8 cellular contexts compared by ENCODE assay signal in the genomic region with DNA sequence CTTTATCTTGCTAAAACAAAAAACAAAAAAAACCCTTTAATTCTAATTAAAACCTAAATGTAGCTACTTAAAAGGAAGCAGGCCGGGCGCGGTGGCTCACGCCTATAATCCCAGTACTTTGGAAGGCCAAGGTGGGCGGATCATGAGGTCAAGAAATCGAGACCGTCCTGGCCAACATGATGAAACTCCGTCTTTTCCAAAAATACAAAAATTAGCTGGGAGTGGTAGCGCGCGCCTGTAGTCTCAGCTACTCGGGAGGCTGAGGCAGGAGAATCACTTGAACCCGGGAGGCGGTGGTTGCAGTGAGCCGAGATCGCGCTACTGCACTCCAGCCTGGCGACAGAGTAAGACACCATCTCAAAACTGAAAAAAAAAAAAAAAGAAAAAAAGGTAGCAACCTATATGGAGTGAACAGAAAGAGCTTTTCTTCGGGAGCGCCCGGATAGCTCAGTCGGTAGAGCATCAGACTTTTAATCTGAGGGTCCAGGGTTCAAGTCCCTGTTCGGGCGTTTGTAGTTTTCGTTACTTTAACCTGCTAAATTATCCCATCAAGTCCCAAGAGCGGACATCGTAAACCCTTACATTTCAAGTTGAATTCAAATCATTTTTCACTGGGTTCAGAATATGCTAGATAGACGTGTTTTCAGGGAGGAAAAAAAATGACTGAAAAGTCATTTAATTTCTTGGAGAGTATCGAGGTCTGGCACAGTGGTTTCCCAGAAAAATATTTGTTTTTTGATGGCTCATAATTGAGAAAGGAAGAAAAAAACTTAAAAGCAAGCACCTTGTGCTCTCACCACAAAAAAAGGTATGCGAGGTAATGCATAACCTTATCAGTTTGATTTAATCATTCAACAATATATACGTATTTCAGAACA. TPM values are rescaled to one million over a fixed set of nuclear protein-coding genes. Genes with fewer than 3 reads are reported as not detected.
DNase-seq lines count a peak whose midpoint lies in the region; ATAC-seq, FAIRE-seq and TF ChIP-seq lines count a peak whose summit lies in the region.

No MANE protein-coding gene starts in this region.

- peak overlapping the region; percentile 64 to 84 (median 76) for H3K4me3 ChIP-seq in HepG2 (replicated peaks in 1 of 3; ENCODE audit: insufficient read depth in 1 of 3, low read depth in 2 of 3, low read length in 3 of 3)

- H3K36me3 ChIP-seq in HepG2 (replicated peaks in 1 of 2; ENCODE audit: control insufficient read depth in 1 of 2, insufficient read depth in 2 of 2, low read length in 2 of 2), result no peaks in the 10 kb centered on the region

- BruUV-seq in HepG2 (replicated peaks; lab: Mats Ljungman, UMichigan), result no TSS peak

- in situ Hi-C loops in HepG2 (cut with HindIII; ENCODE audit: extremely low pct_ligation_motif_present, low pct_unique_long_range_greater_than_20kb), result no loop called here

- DNase-seq in AG08396 (ENCODE audit: low spot score), result peak; percentile 62
- peak; percentile 80 for DNase-seq in NCI-H345 treated with DMSO at 0.1 percent for 48 hours (lab: John Stamatoyannopoulos, UW; ENCODE audit: unreplicated experiment)
- peak; percentile 68 for DNase-seq in activated CD4-positive, CD25-positive, alpha-beta regulatory T cell treated with anti-CD3 and anti-CD28 coated beads, Interleukin-2, amount 50 U/mL, for 72 hours
- peak; percentile 95 for DNase-seq in dedifferentiated amniotic fluid mesenchymal stem cell (ENCODE audit: extremely low spot score)
- DNase-seq in HepG2 (ENCODE audit: low spot score), result peak; percentile 91
- peak; percentile 75 to 76 for DNase-seq in stimulated activated CD4-positive, alpha-beta T cell treated with anti-CD3 and anti-CD28 coated beads, Interleukin-2, amount 100 ng/mL, for 48 hours

- peaks cover 48% of the 10 kb centered on the region for H3K4me1 ChIP-seq in HepG2 (ENCODE audit: insufficient read depth, low read length)

- H4K20me1 ChIP-seq in HepG2 (ENCODE audit: insufficient read depth, low read length), result no peaks in the 10 kb centered on the region

- peak overlapping the region; percentile 76 for H3K9ac ChIP-seq in HepG2 (ENCODE audit: insufficient read depth, low read depth, low read length)

- POLR2A ChIA-PET in HepG2 (lab: Yijun Ruan, JAX), result interaction anchor here (4.6 to 4.7 kb wide), 2 partner anchors 10 to 12 kb away, joined by 25 to 103 read pairs; a partner anchor contains a TSS

- intact Hi-C loops in HepG2 (cut with micrococcal nuclease; ENCODE audit: unreplicated experiment), result loop anchor here (5.0 to 10.0 kb wide), 2 partner anchors 94 to 362 kb away; a partner anchor contains a TSS

- H3K27ac ChIP-seq in HepG2 (ENCODE audit: extremely low read length, insufficient read depth, low read length), result peak overlapping the region; percentile 72

- whole genome bisulfite sequencing in HepG2 (ENCODE audit: low lambda C conversion rate), result under 1% methylated on average over 31 of the region's 31 CpGs

- no peak for TF ChIP-seq CTCF in HepG2 (CRISPR knock-in tag; IDR thresholded peaks at IDR 0.05)

- H3K27me3 ChIP-seq in HepG2 (ENCODE audit: control insufficient read depth in 1 of 2, insufficient read depth in 2 of 2, low read length in 2 of 2), result no peaks in the 10 kb centered on the region; a peak in 1 of 5 replicates

- peak overlapping the region; percentile 84 for H3K4me2 ChIP-seq in HepG2 (ENCODE audit: low read depth, low read length)

- no peaks in the 10 kb centered on the region for H3K9me3 ChIP-seq in HepG2 (ENCODE audit: low read length)

- peak; percentile 70 for ATAC-seq in GM19035 (IDR thresholded peaks at IDR 0.05; ENCODE audit: unreplicated experiment)
- ATAC-seq in HG03354 (IDR thresholded peaks at IDR 0.05; ENCODE audit: poor library complexity, severe bottlenecking, unreplicated experiment), result peak; percentile 67
- peak; percentile 76 for ATAC-seq in HepG2

- no peak for FAIRE-seq in HepG2 (lab: Jason Lieb, UNC)

- no peak for TF ChIP-seq RAD21 in HepG2 (CRISPR knock-in tag; IDR thresholded peaks at IDR 0.05)

- TF ChIP-seq POLR2A in HepG2 (IDR thresholded peaks at IDR 0.05; ENCODE audit: insufficient read depth in 1 of 2, low read depth in 2 of 2, low read length in 2 of 2), result no peak

- TF ChIP-seq EP300 in HepG2 (IDR thresholded peaks at IDR 0.05; ENCODE audit: low read depth in 2 of 2, low read length in 2 of 2) (peak in 1 of 2 experiments; percentile 8; a peak in 1 of 4 replicates), HepG2 (CRISPR knock-in tag; IDR thresholded peaks at IDR 0.05; ENCODE audit: borderline replicate concordance) (no peak)

- CTCF ChIA-PET in HepG2 (lab: Yijun Ruan, JAX; ENCODE audit: low intra/inter-chr PET ratio, low total read pairs), result no interaction called here

- H3K79me2 ChIP-seq in HepG2 (ENCODE audit: insufficient read depth, low read length), result no peaks in the 10 kb centered on the region

- H2AFZ ChIP-seq in HepG2 (ENCODE audit: low read length), result peak overlapping the region; percentile 65

TF ChIP-seq in HepG2, 621 proteins besides CTCF, POLR2A, EP300 and RAD21 (continues in another document):
- TF ChIP-seq, protein P1, sequence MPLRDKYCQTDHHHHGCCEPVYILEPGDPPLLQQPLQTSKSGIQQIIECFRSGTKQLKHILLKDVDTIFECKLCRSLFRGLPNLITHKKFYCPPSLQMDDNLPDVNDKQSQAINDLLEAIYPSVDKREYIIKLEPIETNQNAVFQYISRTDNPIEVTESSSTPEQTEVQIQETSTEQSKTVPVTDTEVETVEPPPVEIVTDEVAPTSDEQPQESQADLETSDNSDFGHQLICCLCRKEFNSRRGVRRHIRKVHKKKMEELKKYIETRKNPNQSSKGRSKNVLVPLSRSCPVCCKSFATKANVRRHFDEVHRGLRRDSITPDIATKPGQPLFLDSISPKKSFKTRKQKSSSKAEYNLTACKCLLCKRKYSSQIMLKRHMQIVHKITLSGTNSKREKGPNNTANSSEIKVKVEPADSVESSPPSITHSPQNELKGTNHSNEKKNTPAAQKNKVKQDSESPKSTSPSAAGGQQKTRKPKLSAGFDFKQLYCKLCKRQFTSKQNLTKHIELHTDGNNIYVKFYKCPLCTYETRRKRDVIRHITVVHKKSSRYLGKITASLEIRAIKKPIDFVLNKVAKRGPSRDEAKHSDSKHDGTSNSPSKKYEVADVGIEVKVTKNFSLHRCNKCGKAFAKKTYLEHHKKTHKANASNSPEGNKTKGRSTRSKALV (CRISPR knock-in tag; IDR thresholded peaks at IDR 0.05), result peak; percentile 26; the same call in 1 of the 2 replicates

RNA-seq across cellular contexts. Expression of a gene that starts 9.9 kb away (rescaled TPM):
- total RNA-seq in HepG2 (2016; rRNA removed; fragmentation: Illumina TruSeq; extraction: Trizol), result 13.8 and 19.0 TPM in 2 replicates
- total RNA-seq in HepG2 (2016; cell fraction: cytosol; rRNA removed; fragmentation: Illumina TruSeq; extraction: Trizol; ENCODE audit: low read depth), result 5.8 and 7.8 TPM in 2 replicates
- total RNA-seq in HepG2 (2016; cell fraction: insoluble cytoplasmic fraction; rRNA removed; fragmentation: Illumina TruSeq; extraction: Trizol), result 14.6 and 17.8 TPM in 2 replicates
- 7.2 and 11.4 TPM in 2 replicates for total RNA-seq in HepG2 (2016; cell fraction: membrane; rRNA removed; fragmentation: Illumina TruSeq; extraction: Trizol)
- 54.0 and 56.5 TPM in 2 replicates for total RNA-seq in HepG2 (2016; cell fraction: nucleus; rRNA removed; fragmentation: Illumina TruSeq; extraction: Trizol)
- polyA plus RNA-seq in HepG2 (2011; rRNA removed), result 14.9 TPM in 2 replicates
- 2.4 and 3.7 TPM in 2 replicates for polyA plus RNA-seq in HepG2 (2011; cell fraction: cytosol; rRNA removed)
- 26.3 and 36.2 TPM in 2 replicates for polyA plus RNA-seq in HepG2 (2011; cell fraction: nucleus; rRNA removed)
- polyA plus RNA-seq in HepG2 (2012), result 5.9 and 7.4 TPM in 2 replicates
- polyA plus RNA-seq in HepG2 (2016; cell fraction: cytosol; fragmentation: Illumina TruSeq; extraction: Trizol; ENCODE audit: low read depth), result 0.97 and 1.5 TPM in 2 replicates
- 3.4 TPM in 2 replicates for polyA plus RNA-seq in HepG2 (2016; cell fraction: insoluble cytoplasmic fraction; fragmentation: Illumina TruSeq; extraction: Trizol; ENCODE audit: low read depth)
- polyA plus RNA-seq in HepG2 (2016; cell fraction: membrane; fragmentation: Illumina TruSeq; extraction: Trizol; ENCODE audit: low read depth), result 3.3 and 3.8 TPM in 2 replicates
- polyA plus RNA-seq in HepG2 (2016; cell fraction: nucleus; fragmentation: Illumina TruSeq; extraction: Trizol; ENCODE audit: insufficient read depth, low read depth), result 42.4 and 45.8 TPM in 2 replicates
- polyA minus RNA-seq in HepG2 (2011; rRNA and poly(A)+ RNA removed; ENCODE audit: low replicate concordance), result 38.9 and 56.7 TPM in 2 replicates
- polyA minus RNA-seq in HepG2 (2011; cell fraction: cytosol; rRNA and poly(A)+ RNA removed), result 8.7 and 10.2 TPM in 2 replicates
- polyA minus RNA-seq in HepG2 (2011; cell fraction: nucleus; rRNA and poly(A)+ RNA removed), result 130 and 161 TPM in 2 replicates

RNA-seq across cellular contexts. Expression of a gene that starts 11.7 kb away (rescaled TPM):
- total RNA-seq in HepG2 (2016; rRNA removed; fragmentation: Illumina TruSeq; extraction: Trizol), result 2.7 and 3.4 TPM in 2 replicates
- total RNA-seq in HepG2 (2016; cell fraction: cytosol; rRNA removed; fragmentation: Illumina TruSeq; extraction: Trizol; ENCODE audit: low read depth), result 0.79 and 0.91 TPM in 2 replicates
- total RNA-seq in HepG2 (2016; cell fraction: insoluble cytoplasmic fraction; rRNA removed; fragmentation: Illumina TruSeq; extraction: Trizol), result 3.2 and 3.6 TPM in 2 replicates
- 2.0 TPM in 2 replicates for total RNA-seq in HepG2 (2016; cell fraction: membrane; rRNA removed; fragmentation: Illumina TruSeq; extraction: Trizol)
- 4.9 and 5.9 TPM in 2 replicates for total RNA-seq in HepG2 (2016; cell fraction: nucleus; rRNA removed; fragmentation: Illumina TruSeq; extraction: Trizol)
- polyA plus RNA-seq in HepG2 (2011; rRNA removed), result 4.2 and 4.5 TPM in 2 replicates
- polyA plus RNA-seq in HepG2 (2011; cell fraction: cytosol; rRNA removed), result 1.8 TPM in 2 replicates
- 4.8 and 8.7 TPM in 2 replicates for polyA plus RNA-seq in HepG2 (2011; cell fraction: nucleus; rRNA removed)
- polyA plus RNA-seq in HepG2 (2012), result 1.1 and 1.6 TPM in 2 replicates
- polyA plus RNA-seq in HepG2 (2016; cell fraction: cytosol; fragmentation: Illumina TruSeq; extraction: Trizol; ENCODE audit: low read depth), result 0.19 and 0.27 TPM in 2 replicates
- polyA plus RNA-seq in HepG2 (2016; cell fraction: insoluble cytoplasmic fraction; fragmentation: Illumina TruSeq; extraction: Trizol; ENCODE audit: low read depth), result 1.8 and 2.2 TPM in 2 replicates
- 0.45 and 0.54 TPM in 2 replicates for polyA plus RNA-seq in HepG2 (2016; cell fraction: membrane; fragmentation: Illumina TruSeq; extraction: Trizol; ENCODE audit: low read depth)
- 7.4 and 7.8 TPM in 2 replicates for polyA plus RNA-seq in HepG2 (2016; cell fraction: nucleus; fragmentation: Illumina TruSeq; extraction: Trizol; ENCODE audit: insufficient read depth, low read depth)
- 19.9 and 128 TPM in 2 replicates for polyA minus RNA-seq in HepG2 (2011; rRNA and poly(A)+ RNA removed; ENCODE audit: low replicate concordance)
- polyA minus RNA-seq in HepG2 (2011; cell fraction: cytosol; rRNA and poly(A)+ RNA removed), result 5.5 TPM in 2 replicates
- polyA minus RNA-seq in HepG2 (2011; cell fraction: nucleus; rRNA and poly(A)+ RNA removed), result 6.0 and 9.4 TPM in 2 replicates

Comparison
In these comparisons a context has a peak if more than half of its experiments do, and no peak if none do; other contexts are left out.
1. Peak in every context shown above with its lines: DNase-seq, ATAC-seq, H3K4me3 ChIP-seq and H3K27ac ChIP-seq.